ENCODE assay signal across 11 cellular contexts in the genomic region with DNA sequence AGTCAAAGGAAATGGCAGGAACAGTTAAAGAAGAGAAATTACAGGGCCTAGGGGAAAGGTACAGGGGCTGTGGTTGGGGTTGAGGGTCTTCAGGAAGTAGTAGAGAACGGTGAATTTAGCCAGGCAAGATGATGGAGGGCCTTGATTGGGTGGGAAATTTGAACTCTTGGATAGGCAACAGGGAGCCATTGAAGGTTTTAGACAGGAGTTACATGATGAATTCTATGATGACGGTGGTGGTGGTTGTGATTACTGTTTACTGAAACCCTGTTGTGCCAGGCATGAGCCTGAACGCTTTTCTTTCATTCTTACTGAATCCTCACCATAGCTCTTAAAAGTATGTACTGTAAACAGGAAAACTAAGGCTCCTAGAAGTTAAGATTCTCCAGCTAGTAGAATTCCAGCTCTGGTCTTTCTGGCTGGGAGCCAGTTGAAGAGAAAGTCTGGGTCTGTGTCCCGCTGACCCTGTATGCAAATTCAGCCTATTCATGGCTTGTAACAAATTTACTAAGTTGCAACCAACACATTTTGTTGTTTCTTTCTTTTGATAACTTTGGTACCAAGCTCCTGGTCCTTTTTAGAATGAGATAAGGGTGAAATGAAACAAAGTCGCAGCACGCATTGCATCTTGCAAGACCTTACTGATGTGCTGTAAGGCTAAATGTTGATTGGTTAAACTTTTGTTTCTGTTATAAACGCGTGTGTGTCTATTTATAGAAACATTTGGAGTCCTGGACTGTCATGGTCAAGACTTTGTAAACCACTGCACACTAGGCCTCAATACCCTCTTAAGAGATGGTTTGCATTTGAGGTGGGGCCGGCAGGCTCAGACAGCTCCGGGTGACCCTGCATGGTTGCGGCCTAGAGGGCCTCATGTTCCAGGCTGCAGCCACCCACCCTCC. TPM values are rescaled to one million over a fixed set of nuclear protein-coding genes. Genes with fewer than 3 reads are reported as not detected.
DNase-seq lines count a peak whose midpoint lies in the region; ATAC-seq lines count a peak whose summit lies in the region.
"Had no signal": no experiment of that assay in that cellular context is flagged by ENCODE, and none has a peak within 500 bp of the region (broad histone marks: within the 10 kb centered on the region; RNA-seq: fewer than 3 reads in every experiment).

No MANE protein-coding gene starts in this region.

- no peaks in the 10 kb centered on the region for H3K9me3 Mint-ChIP-seq in activated CD4-positive, alpha-beta T cell treated with anti-CD3 and anti-CD28 coated beads, Interleukin-2, amount 10 ng/mL, durations not matched to agents 7 days and 5 days
- no peaks in the 10 kb centered on the region for H3K9me3 Mint-ChIP-seq in activated T-helper 2 cell treated with anti-CD3 and anti-CD28 coated beads, Interferon-gamma antibody, Interleukin-2, Interleukin-4, amounts not matched to agents 10 μg/mL and 5 μg/mL and 100 μg/mL, durations not matched to agents 14 hours and 24 hours and 36 hours
- no peaks in the 10 kb centered on the region for H3K9me3 Mint-ChIP-seq in memory B cell

- intact Hi-C loops in activated T-helper 2 cell treated with anti-CD3 and anti-CD28 coated beads, Interferon-gamma antibody, Interleukin-2, Interleukin-4, amounts not matched to agents 10 μg/mL and 5 μg/mL and 100 μg/mL, durations not matched to agents 14 hours and 24 hours and 36 hours (cut with micrococcal nuclease), result no loop called here

- CTCF ChIA-PET in activated CD4-positive, alpha-beta T cell treated with anti-CD3 and anti-CD28 coated beads, Interleukin-2, amount 10 ng/mL, durations not matched to agents 7 days and 5 days (lab: Charles Lee), result interaction anchor here (0.8 to 1.8 kb wide), 4 partner anchors 9 to 79 kb away, joined by 3 to 7 read pairs (median 4); no protein-coding TSS in a partner anchor

- DNase-seq in activated CD4-positive, alpha-beta T cell treated with anti-CD3 and anti-CD28 coated beads, Interleukin-2, amount 10 ng/mL, durations not matched to agents 7 days and 5 days, result no peak
- no peak for DNase-seq in activated CD4-positive, alpha-beta T cell treated with anti-CD3 and anti-CD28 coated beads for 1 hour
- no peak for DNase-seq in activated T-helper 2 cell treated with anti-CD3 and anti-CD28 coated beads, Interferon-gamma antibody, Interleukin-2, Interleukin-4, amounts not matched to agents 10 μg/mL and 5 μg/mL and 100 μg/mL, durations not matched to agents 14 hours and 24 hours and 36 hours (ENCODE audit: low spot score)
- DNase-seq in memory B cell (ENCODE audit: low spot score in 2 of 2) (no peak), SK-N-DZ (ENCODE audit: low spot score) (no peak), OCI-M1 (lab: John Stamatoyannopoulos, UW) (no peak)
- DNase-seq: activated gamma-delta T cell, left cardiac atrium had no signal

- no peaks in the 10 kb centered on the region for H3K27me3 ChIP-seq in stomach smooth muscle (ENCODE audit: control insufficient read depth in 1 of 2, insufficient read depth in 2 of 2, low read length in 2 of 2)
- H3K27me3 ChIP-seq: vagina had no signal

- peaks cover 60% of the 10 kb centered on the region for H3K36me3 Mint-ChIP-seq in activated CD4-positive, alpha-beta T cell treated with anti-CD3 and anti-CD28 coated beads, Interleukin-2, amount 10 ng/mL, durations not matched to agents 7 days and 5 days (ENCODE audit: low read depth)
- H3K36me3 Mint-ChIP-seq in activated T-helper 2 cell treated with anti-CD3 and anti-CD28 coated beads, Interferon-gamma antibody, Interleukin-2, Interleukin-4, amounts not matched to agents 10 μg/mL and 5 μg/mL and 100 μg/mL, durations not matched to agents 14 hours and 24 hours and 36 hours (ENCODE audit: low read depth), result peaks cover 61% of the 10 kb centered on the region
- peaks cover 4% of the 10 kb centered on the region for H3K36me3 Mint-ChIP-seq in memory B cell

- H3K4me3 ChIP-seq in stomach smooth muscle (ENCODE audit: low read length in 2 of 2), result peak overlapping the region in 1 of 2 donors; percentile 52
- H3K4me3 ChIP-seq: vagina had no signal

- peaks cover 77% of the 10 kb centered on the region for H3K4me1 Mint-ChIP-seq in activated CD4-positive, alpha-beta T cell treated with anti-CD3 and anti-CD28 coated beads, Interleukin-2, amount 10 ng/mL, durations not matched to agents 7 days and 5 days
- peaks cover 59% of the 10 kb centered on the region for H3K4me1 Mint-ChIP-seq in activated T-helper 2 cell treated with anti-CD3 and anti-CD28 coated beads, Interferon-gamma antibody, Interleukin-2, Interleukin-4, amounts not matched to agents 10 μg/mL and 5 μg/mL and 100 μg/mL, durations not matched to agents 14 hours and 24 hours and 36 hours (ENCODE audit: low read depth)
- peaks cover 44% of the 10 kb centered on the region for H3K4me1 Mint-ChIP-seq in memory B cell

- H3K27me3 Mint-ChIP-seq in activated CD4-positive, alpha-beta T cell treated with anti-CD3 and anti-CD28 coated beads, Interleukin-2, amount 10 ng/mL, durations not matched to agents 7 days and 5 days, result no peaks in the 10 kb centered on the region
- H3K27me3 Mint-ChIP-seq in activated T-helper 2 cell treated with anti-CD3 and anti-CD28 coated beads, Interferon-gamma antibody, Interleukin-2, Interleukin-4, amounts not matched to agents 10 μg/mL and 5 μg/mL and 100 μg/mL, durations not matched to agents 14 hours and 24 hours and 36 hours (ENCODE audit: low read depth), result no peaks in the 10 kb centered on the region
- H3K27me3 Mint-ChIP-seq in memory B cell, result no peaks in the 10 kb centered on the region

- peak overlapping the region; percentile 21 for H3K4me3 Mint-ChIP-seq in activated CD4-positive, alpha-beta T cell treated with anti-CD3 and anti-CD28 coated beads, Interleukin-2, amount 10 ng/mL, durations not matched to agents 7 days and 5 days
- peak overlapping the region; percentile 49 for H3K4me3 Mint-ChIP-seq in activated T-helper 2 cell treated with anti-CD3 and anti-CD28 coated beads, Interferon-gamma antibody, Interleukin-2, Interleukin-4, amounts not matched to agents 10 μg/mL and 5 μg/mL and 100 μg/mL, durations not matched to agents 14 hours and 24 hours and 36 hours (ENCODE audit: low read depth)
- H3K4me3 Mint-ChIP-seq in memory B cell, result peak overlapping the region; percentile 33

- peak overlapping the region in 1 of 2 donors; percentile 36 for H3K9ac ChIP-seq in stomach smooth muscle (ENCODE audit: low read length in 2 of 2)

- H3K27ac Mint-ChIP-seq in activated CD4-positive, alpha-beta T cell treated with anti-CD3 and anti-CD28 coated beads, Interleukin-2, amount 10 ng/mL, durations not matched to agents 7 days and 5 days, result peak overlapping the region; percentile 72
- H3K27ac Mint-ChIP-seq in activated T-helper 2 cell treated with anti-CD3 and anti-CD28 coated beads, Interferon-gamma antibody, Interleukin-2, Interleukin-4, amounts not matched to agents 10 μg/mL and 5 μg/mL and 100 μg/mL, durations not matched to agents 14 hours and 24 hours and 36 hours, result peak overlapping the region; percentile 74
- H3K27ac Mint-ChIP-seq in memory B cell, result peak overlapping the region; percentile 50

- H3K4me1 ChIP-seq in stomach smooth muscle (ENCODE audit: control insufficient read depth, insufficient read depth, low read length), result peaks cover 56% of the 10 kb centered on the region

- POLR2A ChIA-PET in activated CD4-positive, alpha-beta T cell treated with anti-CD3 and anti-CD28 coated beads, Interleukin-2, amount 10 ng/mL, durations not matched to agents 7 days and 5 days (lab: Charles Lee), result no interaction called here

- ATAC-seq in memory B cell (ENCODE audit: low read depth), result no peak
- no peak for ATAC-seq in GM18502 (IDR thresholded peaks at IDR 0.05; ENCODE audit: poor library complexity, unreplicated experiment)
- ATAC-seq: left cardiac atrium had no signal

- no peaks in the 10 kb centered on the region for H3K9me3 ChIP-seq in stomach smooth muscle (ENCODE audit: control insufficient read depth in 2 of 2, low read length in 2 of 2)
- H3K9me3 ChIP-seq: vagina had no signal

- H3K36me3 ChIP-seq in stomach smooth muscle (ENCODE audit: control insufficient read depth in 2 of 2, insufficient read depth in 2 of 2, low read length in 2 of 2), result peaks cover 0 to 3% of the 10 kb centered on the region in 2 donors
- H3K36me3 ChIP-seq: vagina had no signal

- H3K27ac ChIP-seq in stomach smooth muscle (ENCODE audit: low read length), result peak overlapping the region; percentile 64
- H3K27ac ChIP-seq: vagina had no signal

RNA-seq across cellular contexts. Expression of gene ORAI1, which starts 6.0 kb away (rescaled TPM):
- total RNA-seq in activated CD4-positive, alpha-beta T cell treated with anti-CD3 and anti-CD28 coated beads, Interleukin-2, amount 10 ng/mL, durations not matched to agents 7 days and 5 days, result 10 to 100 TPM; 66.4 to 70.8 TPM
- 47.6 and 52.6 TPM in 2 replicates for total RNA-seq in activated T-helper 2 cell treated with anti-CD3 and anti-CD28 coated beads, Interferon-gamma antibody, Interleukin-2, Interleukin-4, amounts not matched to agents 10 μg/mL and 5 μg/mL and 100 μg/mL, durations not matched to agents 14 hours and 24 hours and 36 hours
- 10.9 TPM in 2 replicates for polyA plus RNA-seq in SK-N-DZ (2014; cell fraction: cytosol; rRNA removed)
- 3.4 and 6.0 TPM in 2 replicates for polyA plus RNA-seq in SK-N-DZ (2014; cell fraction: nucleus; rRNA removed)

RNA-seq across cellular contexts. Expression of gene MORN3, which starts 37.1 kb away (rescaled TPM):
- 1 to 10 TPM; 3.0 to 3.5 TPM for total RNA-seq in activated CD4-positive, alpha-beta T cell treated with anti-CD3 and anti-CD28 coated beads, Interleukin-2, amount 10 ng/mL, durations not matched to agents 7 days and 5 days
- total RNA-seq in activated T-helper 2 cell treated with anti-CD3 and anti-CD28 coated beads, Interferon-gamma antibody, Interleukin-2, Interleukin-4, amounts not matched to agents 10 μg/mL and 5 μg/mL and 100 μg/mL, durations not matched to agents 14 hours and 24 hours and 36 hours, result 0.34 and 0.37 TPM in 2 replicates
- polyA plus RNA-seq in SK-N-DZ (2014; cell fraction: cytosol; rRNA removed), result 0.82 and 1.1 TPM in 2 replicates
- 0.24 and 0.26 TPM in 2 replicates for polyA plus RNA-seq in SK-N-DZ (2014; cell fraction: nucleus; rRNA removed)
- total RNA-seq: vagina had no signal

RNA-seq across cellular contexts. Expression of gene KDM2B, which starts 51.5 kb away (rescaled TPM):
- total RNA-seq in activated CD4-positive, alpha-beta T cell treated with anti-CD3 and anti-CD28 coated beads, Interleukin-2, amount 10 ng/mL, durations not matched to agents 7 days and 5 days, result 10 to 100 TPM; 66.2 to 72.7 TPM
- total RNA-seq in activated T-helper 2 cell treated with anti-CD3 and anti-CD28 coated beads, Interferon-gamma antibody, Interleukin-2, Interleukin-4, amounts not matched to agents 10 μg/mL and 5 μg/mL and 100 μg/mL, durations not matched to agents 14 hours and 24 hours and 36 hours, result 56.2 and 59.3 TPM in 2 replicates
- polyA plus RNA-seq in SK-N-DZ (2014; cell fraction: cytosol; rRNA removed), result 62.0 and 69.7 TPM in 2 replicates
- polyA plus RNA-seq in SK-N-DZ (2014; cell fraction: nucleus; rRNA removed), result 63.0 and 94.1 TPM in 2 replicates
